In genomic region chr10:132306951-132307751, GRCh38 we compare ENCODE assay signal across 7 cellular contexts. TPM values are rescaled to one million over a fixed set of nuclear protein-coding genes. Genes with fewer than 3 reads are reported as not detected.
DNase-seq lines count a peak whose midpoint lies in the region; ATAC-seq and TF ChIP-seq lines count a peak whose summit lies in the region.

No MANE protein-coding gene starts in this region.

- H3K27ac Mint-ChIP-seq in activated naive CD8-positive, alpha-beta T cell treated with anti-CD3 and anti-CD28 coated beads, Interleukin-2, amount 50 U/mL, for 24 hours = peak overlapping the region; percentile 59

- intact Hi-C loops in Panc1 (cut with micrococcal nuclease; ENCODE audit: unreplicated experiment) = no loop called here

- H3K27me3 ChIP-seq in Panc1 (ENCODE audit: control insufficient read depth, insufficient read depth, low read length) (no peaks in the 10 kb centered on the region), skeletal muscle tissue (ENCODE audit: control insufficient read depth in 3 of 3, insufficient read depth in 3 of 3, low read length in 3 of 3) (peaks cover 0 to 20% (median 4%) of the 10 kb centered on the region in 3 donors)

- H3K9me3 ChIP-seq in Panc1 (ENCODE audit: control insufficient read depth, insufficient read depth, low read depth, low read length) (no peaks in the 10 kb centered on the region), skeletal muscle tissue (ENCODE audit: control insufficient read depth in 3 of 3, low read length in 3 of 3) (no peaks in the 10 kb centered on the region)

- H3K4me1 Mint-ChIP-seq in activated naive CD8-positive, alpha-beta T cell treated with anti-CD3 and anti-CD28 coated beads, Interleukin-2, amount 50 U/mL, for 24 hours = peaks cover 14% of the 10 kb centered on the region

- peak overlapping the region in 2 of 3 donors; percentile 33 to 50 for H3K9ac ChIP-seq in skeletal muscle tissue (ENCODE audit: low read depth in 1 of 3, low read length in 3 of 3)

- H3K36me3 Mint-ChIP-seq in activated naive CD8-positive, alpha-beta T cell treated with anti-CD3 and anti-CD28 coated beads, Interleukin-2, amount 50 U/mL, for 24 hours (ENCODE audit: low read depth) = no peaks in the 10 kb centered on the region

- no TSS peak for BruUV-seq in Panc1 (replicated peaks; lab: Mats Ljungman, UMichigan)

- ATAC-seq in GM18867 (IDR thresholded peaks at IDR 0.05; ENCODE audit: unreplicated experiment) (peak; percentile 10), HG02938 (IDR thresholded peaks at IDR 0.05; ENCODE audit: unreplicated experiment) (peak; percentile 22), Panc1 (peak; percentile 56)
- peak; percentile 2 for ATAC-seq in activated naive CD8-positive, alpha-beta T cell treated with anti-CD3 and anti-CD28 coated beads, Interleukin-2, amount 50 U/mL, for 24 hours

- H3K27me3 Mint-ChIP-seq in activated naive CD8-positive, alpha-beta T cell treated with anti-CD3 and anti-CD28 coated beads, Interleukin-2, amount 50 U/mL, for 24 hours = no peaks in the 10 kb centered on the region

- POLR2A ChIA-PET in Panc1 (lab: Charles Lee) = interaction anchor here (0.5 to 0.7 kb wide), 7 partner anchors 14 to 405 kb away, joined by 3 to 5 read pairs (median 3); no protein-coding TSS in a partner anchor

- H3K27ac ChIP-seq in Panc1 (ENCODE audit: low read length) (peak overlapping the region; percentile 49; the same call in 1 of the 2 replicates), skeletal muscle tissue (ENCODE audit: low read depth, low read length) (no peak overlapping the region)

- peaks cover 17% of the 10 kb centered on the region for H3K4me1 ChIP-seq in Panc1 (ENCODE audit: control insufficient read depth, insufficient read depth, low read length)
- H3K4me1 ChIP-seq in skeletal muscle tissue (ENCODE audit: control insufficient read depth in 3 of 3, insufficient read depth in 3 of 3, low read length in 3 of 3) = peaks cover 0 to 19% (median 16%) of the 10 kb centered on the region in 3 donors

- no peaks in the 10 kb centered on the region for H3K9me3 Mint-ChIP-seq in activated naive CD8-positive, alpha-beta T cell treated with anti-CD3 and anti-CD28 coated beads, Interleukin-2, amount 50 U/mL, for 24 hours

- CTCF ChIA-PET in Panc1 (lab: Charles Lee) = interaction anchor here (0.6 kb wide), 1 partner anchor 238 kb away, joined by 4 read pairs; no protein-coding TSS in a partner anchor

- H3K36me3 ChIP-seq in Panc1 (ENCODE audit: control insufficient read depth, insufficient read depth, low read length) = no peaks in the 10 kb centered on the region
- H3K36me3 ChIP-seq in skeletal muscle tissue (ENCODE audit: control insufficient read depth in 3 of 3, insufficient read depth in 3 of 3, low read length in 3 of 3) = no peaks in the 10 kb centered on the region

- in situ Hi-C loops in Panc1 (cut with HindIII; ENCODE audit: low pct_unique_long_range_greater_than_20kb, low sequenced_read_pairs) = no loop called here

- DNase-seq in Panc1 (ENCODE audit: low read depth, low spot score) (no peak), OCI-M1 (lab: John Stamatoyannopoulos, UW) (no peak)
- DNase-seq in activated naive CD8-positive, alpha-beta T cell treated with anti-CD3 and anti-CD28 coated beads, Interleukin-2, amount 50 U/mL, for 24 hours = peak; percentile 32

- peak overlapping the region; percentile 61 to 70 for H3K4me3 ChIP-seq in Panc1 (ENCODE audit: low read depth in 2 of 2, low read length in 2 of 2)
- H3K4me3 ChIP-seq in iPS-11a (ENCODE audit: low read depth, low read length) = peak overlapping the region; percentile 39
- peak overlapping the region in 2 of 3 donors; percentile 58 to 60 for H3K4me3 ChIP-seq in skeletal muscle tissue (ENCODE audit: low read length in 3 of 3)

- no peak for TF ChIP-seq CTCF in Panc1 (IDR thresholded peaks at IDR 0.05)

- peak overlapping the region; percentile 87 for H3K4me3 Mint-ChIP-seq in activated naive CD8-positive, alpha-beta T cell treated with anti-CD3 and anti-CD28 coated beads, Interleukin-2, amount 50 U/mL, for 24 hours

RNA-seq across cellular contexts. Expression of gene STK32C, which starts 0.6 kb away (rescaled TPM):
- 53.7 TPM for total RNA-seq in Panc1 (2021; ENCODE audit: unreplicated experiment)
- 74.8 TPM for polyA plus RNA-seq in Panc1 (2012; ENCODE audit: insufficient read length)
- total RNA-seq in skeletal muscle tissue = 8.4 TPM

RNA-seq across cellular contexts. Expression of gene LRRC27, which starts 24.8 kb away (rescaled TPM):
- total RNA-seq in Panc1 (2021; ENCODE audit: unreplicated experiment) = 15.7 TPM
- 15.9 TPM for polyA plus RNA-seq in Panc1 (2012; ENCODE audit: insufficient read length)
- 2.6 TPM for total RNA-seq in skeletal muscle tissue

Comparison
In these comparisons a context has a peak if more than half of its experiments do, and no peak if none do; other contexts are left out.
1. ATAC-seq: peak in every context shown above with its lines; median percentile 56 in Panc1; 22 in HG02938; 10 in GM18867; 2 in activated naive CD8-positive, alpha-beta T cell treated with anti-CD3 and anti-CD28 coated beads, Interleukin-2, amount 50 U/mL, for 24 hours.